8 cellular contexts compared by ENCODE assay signal in the genomic region with DNA sequence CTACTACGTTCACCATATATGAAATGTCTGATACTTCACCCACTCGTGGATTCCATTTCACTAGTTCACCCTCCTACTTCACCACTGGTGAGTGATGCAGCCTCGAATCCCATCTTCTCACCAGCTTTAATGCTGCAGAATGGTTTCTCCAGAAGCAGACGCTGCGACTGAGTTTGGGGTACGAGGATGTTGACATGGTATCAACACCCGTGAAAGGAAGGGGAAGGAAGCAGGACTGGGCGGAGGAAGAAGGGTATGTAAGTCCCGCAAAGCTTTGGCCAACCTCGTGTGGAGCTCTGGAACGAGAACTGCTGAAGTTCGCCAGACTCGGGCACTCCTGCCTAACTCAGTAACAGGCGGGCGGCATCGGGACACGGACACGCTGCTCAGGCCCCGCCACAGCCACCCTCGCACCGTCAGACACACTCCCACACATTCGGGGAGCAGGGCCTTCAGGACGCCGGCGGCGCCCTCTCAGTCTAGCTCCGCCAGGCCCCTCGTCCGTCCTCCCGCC. TPM values are rescaled to one million over a fixed set of nuclear protein-coding genes. Genes with fewer than 3 reads are reported as not detected.
DNase-seq lines count a peak whose midpoint lies in the region; ATAC-seq and TF ChIP-seq lines count a peak whose summit lies in the region.

No MANE protein-coding gene starts in this region.

- H3F3A ChIP-seq in GM23338 (replicated peaks; ENCODE audit: low read depth), result 0 out of 2 replicates have a peak, but pooled peaks cover 6% of the 10 kb centered on the region

- peaks cover 18% of the 10 kb centered on the region; the same call in 2 of the 3 replicates for H3K4me1 Mint-ChIP-seq in GM23338
- peaks cover 42% of the 10 kb centered on the region for H3K4me1 Mint-ChIP-seq in activated CD4-positive, alpha-beta memory T cell treated with anti-CD3 and anti-CD28 coated beads for 36 hours (ENCODE audit: low read depth)
- H3K4me1 Mint-ChIP-seq in natural killer cell, result peaks cover 40 to 58% of the 10 kb centered on the region in 2 donors

- peaks cover 19% of the 10 kb centered on the region for H3K36me3 Mint-ChIP-seq in GM23338 (ENCODE audit: low read depth)
- H3K36me3 Mint-ChIP-seq in activated CD4-positive, alpha-beta memory T cell treated with anti-CD3 and anti-CD28 coated beads for 36 hours, result peaks cover 22% of the 10 kb centered on the region
- no peaks in the 10 kb centered on the region for H3K36me3 Mint-ChIP-seq in natural killer cell

- H3K27ac ChIP-seq in GM23338 (ENCODE audit: low read depth) (peak overlapping the region; percentile 98), Karpas-422 (ENCODE audit: low read length) (peak overlapping the region; percentile 84), uterus (peak overlapping the region; percentile 81 to 86)

- H3K9me3 Mint-ChIP-seq in GM23338 (no peaks in the 10 kb centered on the region), natural killer cell (no peaks in the 10 kb centered on the region)
- no peaks in the 10 kb centered on the region for H3K9me3 Mint-ChIP-seq in activated CD4-positive, alpha-beta memory T cell treated with anti-CD3 and anti-CD28 coated beads for 36 hours

- H3K4me1 ChIP-seq in GM23338 (ENCODE audit: insufficient read depth), result peaks cover 14% of the 10 kb centered on the region
- H3K4me1 ChIP-seq in Karpas-422 (ENCODE audit: low read length), result peaks cover 27% of the 10 kb centered on the region
- peaks cover 0 to 6% of the 10 kb centered on the region in 2 donors for H3K4me1 ChIP-seq in uterus

- H3K36me3 ChIP-seq in GM23338 (ENCODE audit: insufficient read depth) (no peaks in the 10 kb centered on the region), Karpas-422 (ENCODE audit: insufficient read depth, low read length) (peaks cover 29% of the 10 kb centered on the region), uterus (no peaks in the 10 kb centered on the region)

- H3K27me3 Mint-ChIP-seq in GM23338 (ENCODE audit: insufficient read depth, low read depth, poor library complexity) (peaks cover 5% of the 10 kb centered on the region), natural killer cell (ENCODE audit: low read depth in 2 of 2) (no peaks in the 10 kb centered on the region)
- H3K27me3 Mint-ChIP-seq in activated CD4-positive, alpha-beta memory T cell treated with anti-CD3 and anti-CD28 coated beads for 36 hours, result no peaks in the 10 kb centered on the region

- peak; percentile 23 for ATAC-seq in GM23338
- peak; percentile 5 to 16 (median 10) for ATAC-seq in natural killer cell

- H3K4me3 ChIP-seq in GM23338 (peak overlapping the region; percentile 96), Karpas-422 (ENCODE audit: low read length) (peak overlapping the region; percentile 71), uterus (peak overlapping the region; percentile 67 to 71)

- H4K20me1 ChIP-seq in GM23338 (replicated peaks; ENCODE audit: insufficient read depth) (peaks cover 12% of the 10 kb centered on the region), Karpas-422 (ENCODE audit: insufficient read depth, low read depth, low read length) (no peaks in the 10 kb centered on the region)

- H3K9me2 ChIP-seq in GM23338 (ENCODE audit: insufficient read depth), result no peaks in the 10 kb centered on the region
- no peaks in the 10 kb centered on the region for H3K9me2 ChIP-seq in Karpas-422 (replicated peaks; ENCODE audit: insufficient read depth, low read length)

- peak; percentile 44 for DNase-seq in NCI-H345 (lab: John Stamatoyannopoulos, UW)
- no peak for DNase-seq in NCI-H345 treated with DMSO at 0.1 percent for 48 hours (lab: John Stamatoyannopoulos, UW; ENCODE audit: unreplicated experiment)
- DNase-seq in GM23338 (ENCODE audit: low spot score), result peak; percentile 55
- peak; percentile 81 for DNase-seq in Karpas-422
- peak; percentile 55 for DNase-seq in activated CD4-positive, alpha-beta memory T cell treated with anti-CD3 and anti-CD28 coated beads for 36 hours
- DNase-seq in fibroblast of gingiva (ENCODE audit: low read depth), result peak; percentile 46
- no peak for DNase-seq in natural killer cell
- DNase-seq in uterus, result no peak

- H3K4me2 ChIP-seq in GM23338 (peak overlapping the region; percentile 100), Karpas-422 (ENCODE audit: low read depth, low read length, poor library complexity, severe bottlenecking) (peak overlapping the region; percentile 82)

- POLR2A ChIA-PET in activated CD4-positive, alpha-beta memory T cell treated with anti-CD3 and anti-CD28 coated beads for 36 hours (lab: Charles Lee), result interaction anchor here (0.8 to 1.6 kb wide), 4 partner anchors 17 to 102 kb away, joined by 3 to 5 read pairs (median 4); no protein-coding TSS in a partner anchor

- H3K9ac ChIP-seq in Karpas-422 (ENCODE audit: low read length), result peak overlapping the region; percentile 99

- H3K4me3 Mint-ChIP-seq in GM23338 (peak overlapping the region; percentile 98), natural killer cell (peak overlapping the region; percentile 87)
- H3K4me3 Mint-ChIP-seq in activated CD4-positive, alpha-beta memory T cell treated with anti-CD3 and anti-CD28 coated beads for 36 hours, result peak overlapping the region; percentile 90

- no peak for TF ChIP-seq CTCF in GM23338 (conservative IDR thresholded peaks at IDR 0.05; ENCODE audit: low read depth in 2 of 2)
- TF ChIP-seq CTCF in natural killer cell (IDR thresholded peaks at IDR 0.05), result no peak
- TF ChIP-seq CTCF in uterus (IDR thresholded peaks at IDR 0.05), result no peak

- H3K27ac Mint-ChIP-seq in GM23338 (peak overlapping the region; percentile 95), natural killer cell (peak overlapping the region; percentile 92)
- H3K27ac Mint-ChIP-seq in activated CD4-positive, alpha-beta memory T cell treated with anti-CD3 and anti-CD28 coated beads for 36 hours, result peak overlapping the region; percentile 81

- H3K27me3 ChIP-seq in GM23338 (ENCODE audit: insufficient read depth), result no peaks in the 10 kb centered on the region
- H3K27me3 ChIP-seq in Karpas-422 (ENCODE audit: low read length), result no peaks in the 10 kb centered on the region
- no peaks in the 10 kb centered on the region for H3K27me3 ChIP-seq in uterus

- intact Hi-C loops in activated CD4-positive, alpha-beta memory T cell treated with anti-CD3 and anti-CD28 coated beads for 36 hours (cut with micrococcal nuclease), result loop anchor here (1.0 to 10.0 kb wide), 4 partner anchors 134 to 316 kb away; a partner anchor contains a TSS
- intact Hi-C loops in natural killer cell (cut with micrococcal nuclease) (loop anchor here (1.0 to 10.0 kb wide), 2 partner anchors 34 to 133 kb away; a partner anchor contains a TSS), uterus (cut with DNase I; ENCODE audit: low total_unique reads) (no loop called here)

- TF ChIP-seq POLR2A in uterus (IDR thresholded peaks at IDR 0.05), result no peak

- H3K79me2 ChIP-seq in GM23338 (replicated peaks; ENCODE audit: insufficient read depth), result peaks cover 51% of the 10 kb centered on the region
- peaks cover 93% of the 10 kb centered on the region for H3K79me2 ChIP-seq in Karpas-422 (ENCODE audit: low read length)

- H2AFZ ChIP-seq in GM23338 (peak overlapping the region; percentile 96), Karpas-422 (ENCODE audit: low read length) (no peak overlapping the region)

- CTCF ChIA-PET in activated CD4-positive, alpha-beta memory T cell treated with anti-CD3 and anti-CD28 coated beads for 36 hours (lab: Charles Lee), result interaction anchor here (0.9 to 1.1 kb wide), 3 partner anchors 12 to 314 kb away, joined by 3 to 4 read pairs (median 3); no protein-coding TSS in a partner anchor

- H3K9me3 ChIP-seq in Karpas-422 (ENCODE audit: low read length) (no peaks in the 10 kb centered on the region), uterus (no peaks in the 10 kb centered on the region)

TF ChIP-seq in GM23338, 12 proteins besides CTCF, POLR2A, EP300 and RAD21 (continues in another document):
- TF ChIP-seq STAT1 (IDR thresholded peaks at IDR 0.05; ENCODE audit: unreplicated experiment), result no peak
- TF ChIP-seq, protein P1, sequence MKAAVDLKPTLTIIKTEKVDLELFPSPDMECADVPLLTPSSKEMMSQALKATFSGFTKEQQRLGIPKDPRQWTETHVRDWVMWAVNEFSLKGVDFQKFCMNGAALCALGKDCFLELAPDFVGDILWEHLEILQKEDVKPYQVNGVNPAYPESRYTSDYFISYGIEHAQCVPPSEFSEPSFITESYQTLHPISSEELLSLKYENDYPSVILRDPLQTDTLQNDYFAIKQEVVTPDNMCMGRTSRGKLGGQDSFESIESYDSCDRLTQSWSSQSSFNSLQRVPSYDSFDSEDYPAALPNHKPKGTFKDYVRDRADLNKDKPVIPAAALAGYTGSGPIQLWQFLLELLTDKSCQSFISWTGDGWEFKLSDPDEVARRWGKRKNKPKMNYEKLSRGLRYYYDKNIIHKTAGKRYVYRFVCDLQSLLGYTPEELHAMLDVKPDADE (IDR thresholded peaks at IDR 0.05), result no peak
- TF ChIP-seq, protein P2, sequence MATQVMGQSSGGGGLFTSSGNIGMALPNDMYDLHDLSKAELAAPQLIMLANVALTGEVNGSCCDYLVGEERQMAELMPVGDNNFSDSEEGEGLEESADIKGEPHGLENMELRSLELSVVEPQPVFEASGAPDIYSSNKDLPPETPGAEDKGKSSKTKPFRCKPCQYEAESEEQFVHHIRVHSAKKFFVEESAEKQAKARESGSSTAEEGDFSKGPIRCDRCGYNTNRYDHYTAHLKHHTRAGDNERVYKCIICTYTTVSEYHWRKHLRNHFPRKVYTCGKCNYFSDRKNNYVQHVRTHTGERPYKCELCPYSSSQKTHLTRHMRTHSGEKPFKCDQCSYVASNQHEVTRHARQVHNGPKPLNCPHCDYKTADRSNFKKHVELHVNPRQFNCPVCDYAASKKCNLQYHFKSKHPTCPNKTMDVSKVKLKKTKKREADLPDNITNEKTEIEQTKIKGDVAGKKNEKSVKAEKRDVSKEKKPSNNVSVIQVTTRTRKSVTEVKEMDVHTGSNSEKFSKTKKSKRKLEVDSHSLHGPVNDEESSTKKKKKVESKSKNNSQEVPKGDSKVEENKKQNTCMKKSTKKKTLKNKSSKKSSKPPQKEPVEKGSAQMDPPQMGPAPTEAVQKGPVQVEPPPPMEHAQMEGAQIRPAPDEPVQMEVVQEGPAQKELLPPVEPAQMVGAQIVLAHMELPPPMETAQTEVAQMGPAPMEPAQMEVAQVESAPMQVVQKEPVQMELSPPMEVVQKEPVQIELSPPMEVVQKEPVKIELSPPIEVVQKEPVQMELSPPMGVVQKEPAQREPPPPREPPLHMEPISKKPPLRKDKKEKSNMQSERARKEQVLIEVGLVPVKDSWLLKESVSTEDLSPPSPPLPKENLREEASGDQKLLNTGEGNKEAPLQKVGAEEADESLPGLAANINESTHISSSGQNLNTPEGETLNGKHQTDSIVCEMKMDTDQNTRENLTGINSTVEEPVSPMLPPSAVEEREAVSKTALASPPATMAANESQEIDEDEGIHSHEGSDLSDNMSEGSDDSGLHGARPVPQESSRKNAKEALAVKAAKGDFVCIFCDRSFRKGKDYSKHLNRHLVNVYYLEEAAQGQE (IDR thresholded peaks at IDR 0.05; ENCODE audit: unreplicated experiment), result no peak

RNA-seq across cellular contexts. Expression of a gene that starts 0.8 kb away (rescaled TPM):
- total RNA-seq in GM23338 (2014; rRNA removed; shearing (Covaris generic)), result 34.4 and 36.3 TPM in 2 replicates
- polyA plus RNA-seq in GM23338 (2016; fragmentation: Nextera tagmentation; extraction: Ambion mirVana), result 15.9 and 18.5 TPM in 2 replicates
- total RNA-seq in Karpas-422 (2014; rRNA removed; shearing (Covaris generic); ENCODE audit: low replicate concordance), result 29.4 and 32.4 TPM in 2 replicates
- 10 to 100 TPM; 32.0 to 35.3 TPM for total RNA-seq in activated CD4-positive, alpha-beta memory T cell treated with anti-CD3 and anti-CD28 coated beads for 36 hours
- total RNA-seq in natural killer cell, result 100 to 1,000 TPM; 166 to 308 (median 170) TPM
- 10 to 100 TPM; 51.0 to 56.3 (median 51.6) TPM for total RNA-seq in uterus

Comparison
In these comparisons a context has a peak if more than half of its experiments do, and no peak if none do; other contexts are left out.
1. DNase-seq: peak in NCI-H345 (single experiment), GM23338 (single experiment), Karpas-422 (single experiment), activated CD4-positive, alpha-beta memory T cell treated with anti-CD3 and anti-CD28 coated beads for 36 hours (single experiment) and fibroblast of gingiva (single experiment); none in NCI-H345 treated with DMSO at 0.1 percent for 48 hours (single experiment), natural killer cell (single experiment) and uterus (0 of 2).
2. Peak in every context shown above with its lines, with median percentiles within 50 percentile points of each other: H3K27ac ChIP-seq, H3K4me3 ChIP-seq, H3K27ac Mint-ChIP-seq and H3K4me3 Mint-ChIP-seq.